31 cellular contexts compared by ENCODE assay signal in genomic region chr5:65440456-65440855, GRCh38. TPM values are rescaled to one million over a fixed set of nuclear protein-coding genes. Genes with fewer than 3 reads are reported as not detected.
DNase-seq lines count a peak whose midpoint lies in the region; ATAC-seq, FAIRE-seq and TF ChIP-seq lines count a peak whose summit lies in the region.
"Had no signal": no experiment of that assay in that cellular context is flagged by ENCODE, and none has a peak within 500 bp of the region (broad histone marks: within the 10 kb centered on the region; RNA-seq: fewer than 3 reads in every experiment).

No MANE protein-coding gene starts in this region.

- H3K27ac Mint-ChIP-seq in CD8-positive, alpha-beta T cell: no peak overlapping the region
- H3K27ac Mint-ChIP-seq: activated naive CD8-positive, alpha-beta T cell treated with anti-CD3 and anti-CD28 coated beads, Interleukin-2, amount 10 ng/mL, durations not matched to agents 7 days and 5 days; endodermal cell; nephron; T-helper 2 cell treated with Interferon-gamma antibody and Interleukin-4, amounts not matched to agents 5 μg/mL and 100 μg/mL, for 36 hours had no signal

- intact Hi-C loops in A673 (cut with micrococcal nuclease; ENCODE audit: unreplicated experiment): no loop called here
- intact Hi-C loops in GM12878 (cut with micrococcal nuclease; ENCODE audit: unreplicated experiment): loop anchor here (2.0 kb wide), 1 partner anchor 14 kb away; no protein-coding TSS in a partner anchor
- intact Hi-C loops in CD8-positive, alpha-beta T cell (cut with DNase I, micrococcal nuclease): no loop called here

- H3K9ac ChIP-seq in GM12878 (ENCODE audit: control insufficient read depth, insufficient read depth, low read length): no peak overlapping the region

- H3K4me3 Mint-ChIP-seq in CD8-positive, alpha-beta T cell: no peak overlapping the region
- H3K4me3 Mint-ChIP-seq: activated naive CD8-positive, alpha-beta T cell treated with anti-CD3 and anti-CD28 coated beads, Interleukin-2, amount 10 ng/mL, durations not matched to agents 7 days and 5 days; endodermal cell; nephron; T-helper 2 cell treated with Interferon-gamma antibody and Interleukin-4, amounts not matched to agents 5 μg/mL and 100 μg/mL, for 36 hours had no signal

- no peak overlapping the region for H3K27ac ChIP-seq in A673 (ENCODE audit: low read depth, low read length, poor library complexity, severe bottlenecking)
- no peak overlapping the region for H3K27ac ChIP-seq in GM12878 (ENCODE audit: control insufficient read depth, insufficient read depth)
- no peak overlapping the region for H3K27ac ChIP-seq in CD8-positive, alpha-beta T cell (ENCODE audit: low read depth, low read length)
- H3K27ac ChIP-seq: foreskin keratinocyte, heart right ventricle, ovary, stomach, thyroid gland had no signal

- peak in 1 of 2 experiments; percentile 30; a peak in 1 of 4 replicates for TF ChIP-seq EP300 in GM12878 (IDR thresholded peaks at IDR 0.05; ENCODE audit: borderline replicate concordance in 1 of 2, control insufficient read depth in 1 of 2, low read depth in 2 of 2, low read length in 2 of 2)

- DNase-seq in A673 (ENCODE audit: low spot score): peak; percentile 68
- peak; percentile 10 for DNase-seq in D721Med (ENCODE audit: insufficient read length, low spot score)
- peak; percentile 81 for DNase-seq in NCI-H2227 (lab: John Stamatoyannopoulos, UW; ENCODE audit: unreplicated experiment)
- no peak for DNase-seq in GM12878 (ENCODE audit: low read depth, low spot score)
- no peak for DNase-seq in CD8-positive, alpha-beta T cell
- no peak for DNase-seq in T-helper 1 cell
- DNase-seq: activated CD4-positive, alpha-beta T cell treated with anti-CD3 and anti-CD28 coated beads for 4 hours; activated effector memory CD4-positive, alpha-beta T cell treated with anti-CD3 and anti-CD28 coated beads, Interleukin-2, amount 50 U/mL, for 16 hours; activated naive CD8-positive, alpha-beta T cell treated with anti-CD3 and anti-CD28 coated beads, Interleukin-2, amount 10 ng/mL, durations not matched to agents 7 days and 5 days; C1 segment of cervical spinal cord; Calu3; caudate nucleus; endodermal cell; foreskin keratinocyte; heart right ventricle; KG1; mucosa of descending colon; NCI-H2029 treated with DMSO at 0.1 percent for 48 hours; NCI-H526; ovary; small intestine; stimulated activated CD8-positive, alpha-beta memory T cell treated with anti-CD3 and anti-CD28 coated beads, Interleukin-4, amount 100 ng/mL, for 48 hours; stomach; thyroid gland had no signal

- BruUV-seq in A673 (replicated peaks; lab: Mats Ljungman, UMichigan) (no TSS peak), GM12878 (replicated peaks; lab: Mats Ljungman, UMichigan) (no TSS peak)

- H2AFZ ChIP-seq in GM12878 (ENCODE audit: control insufficient read depth, low read depth, low read length): no peak overlapping the region

- FAIRE-seq in D721Med (lab: Jason Lieb, UNC) (peak; percentile 91), GM12878 (lab: Jason Lieb, UNC) (no peak)
- FAIRE-seq: astrocyte, GM18507, small intestine had no signal

- no peak for TF ChIP-seq POLR2A in GM12878 (IDR thresholded peaks at IDR 0.05; ENCODE audit: low read depth, low read length)

- CTCF ChIA-PET in A673 (lab: Charles Lee): no interaction called here
- CTCF ChIA-PET in GM12878 (lab: Yijun Ruan, JAX): interaction anchor here (0.6 kb wide), 1 partner anchor 17 kb away, joined by 3 read pairs; no protein-coding TSS in a partner anchor
- CTCF ChIA-PET in CD8-positive, alpha-beta T cell (lab: Charles Lee): no interaction called here

- peaks cover 2% of the 10 kb centered on the region for H3K27me3 Mint-ChIP-seq in CD8-positive, alpha-beta T cell (ENCODE audit: low read depth)

- POLR2A ChIA-PET in A673 (lab: Charles Lee; ENCODE audit: low non-redundant PET) (no interaction called here), GM12878 (lab: Charles Lee) (no interaction called here)
- POLR2A ChIA-PET in CD8-positive, alpha-beta T cell (lab: Charles Lee): no interaction called here

- RAD21 ChIA-PET in GM12878 (lab: Charles Lee; ENCODE audit: unreplicated experiment): no interaction called here

- no peaks in the 10 kb centered on the region for H3K4me1 Mint-ChIP-seq in CD8-positive, alpha-beta T cell (ENCODE audit: low read depth)
- H3K4me1 Mint-ChIP-seq: activated naive CD8-positive, alpha-beta T cell treated with anti-CD3 and anti-CD28 coated beads, Interleukin-2, amount 10 ng/mL, durations not matched to agents 7 days and 5 days; endodermal cell; nephron had no signal

- no peak for TF ChIP-seq RAD21 in GM12878 (IDR thresholded peaks at IDR 0.05; ENCODE audit: insufficient read depth, low read depth, low read length)

- TF ChIP-seq CTCF in A673 (conservative IDR thresholded peaks at IDR 0.05; ENCODE audit: low read depth, low read length): no peak
- TF ChIP-seq CTCF in D721Med (IDR thresholded peaks at IDR 0.05; ENCODE audit: insufficient read depth, missing control alignments): no peak
- no peak for TF ChIP-seq CTCF in GM12878 (IDR thresholded peaks at IDR 0.05 in 2 of 3, conservative IDR thresholded peaks at IDR 0.05 in 1 of 3; ENCODE audit: control insufficient read depth in 2 of 3, extremely low read depth in 1 of 3, insufficient read depth in 1 of 3, low read depth in 3 of 3, low read length in 3 of 3)
- no peak for TF ChIP-seq CTCF in CD8-positive, alpha-beta T cell (IDR thresholded peaks at IDR 0.05)

- H3K36me3 Mint-ChIP-seq in CD8-positive, alpha-beta T cell: no peaks in the 10 kb centered on the region

- H3K4me3 ChIP-seq in A673 (ENCODE audit: low read depth, low read length, poor library complexity, severe bottlenecking) (no peak overlapping the region), GM12878 (no peak overlapping the region)
- no peak overlapping the region for H3K4me3 ChIP-seq in CD8-positive, alpha-beta T cell (ENCODE audit: low read depth, low read length)
- H3K4me3 ChIP-seq: HAP-1, heart right ventricle, mucosa of descending colon, ovary, stomach, thyroid gland had no signal

- peak; percentile 77 for ATAC-seq in GM12878
- ATAC-seq in CD8-positive, alpha-beta T cell: no peak
- no peak for ATAC-seq in HG03045 (IDR thresholded peaks at IDR 0.05; ENCODE audit: unreplicated experiment)
- ATAC-seq: esophagus mucosa, foreskin keratinocyte, heart right ventricle, mucosa of descending colon had no signal

- H3K79me2 ChIP-seq in GM12878 (ENCODE audit: control insufficient read depth, insufficient read depth, low read length): no peaks in the 10 kb centered on the region

- H3K27me3 ChIP-seq in A673 (replicated peaks; ENCODE audit: insufficient read depth, low read depth, low read length, poor library complexity) (no peaks in the 10 kb centered on the region), GM12878 (replicated peaks in 1 of 2; ENCODE audit: control insufficient read depth in 2 of 2, insufficient read depth in 2 of 2, low read length in 1 of 2) (no peaks in the 10 kb centered on the region)
- H3K27me3 ChIP-seq in CD8-positive, alpha-beta T cell (ENCODE audit: insufficient read depth, low read length): no peaks in the 10 kb centered on the region
- H3K27me3 ChIP-seq: foreskin keratinocyte, heart right ventricle, ovary, stomach, thyroid gland had no signal

- WGBS in GM12878 (ENCODE audit: insufficient coverage, insufficient replicate concordance, low lambda C conversion rate, missing lambda C conversion rate): 100% methylated on average over 1 of the region's 1 CpG

- H3K9me3 Mint-ChIP-seq in CD8-positive, alpha-beta T cell: no peaks in the 10 kb centered on the region
- H3K9me3 Mint-ChIP-seq: T-helper 2 cell treated with Interferon-gamma antibody and Interleukin-4, amounts not matched to agents 5 μg/mL and 100 μg/mL, for 36 hours had no signal

- no peaks in the 10 kb centered on the region for H3K36me3 ChIP-seq in A673 (ENCODE audit: insufficient read depth, low read length, poor library complexity, severe bottlenecking)
- no peaks in the 10 kb centered on the region for H3K36me3 ChIP-seq in GM12878 (ENCODE audit: control insufficient read depth in 2 of 2, insufficient read depth in 2 of 2, low read length in 1 of 2)
- H3K36me3 ChIP-seq in CD8-positive, alpha-beta T cell (ENCODE audit: insufficient read depth, low read length): no peaks in the 10 kb centered on the region
- H3K36me3 ChIP-seq: HAP-1, heart right ventricle, ovary, stomach, thyroid gland had no signal

- no peaks in the 10 kb centered on the region for H4K20me1 ChIP-seq in GM12878 (ENCODE audit: control insufficient read depth, insufficient read depth)

- H3K4me2 ChIP-seq in GM12878 (ENCODE audit: control insufficient read depth, insufficient read depth): no peak overlapping the region

- in situ Hi-C loops in GM12878 (cut with MboI): no loop called here

- H3K9me3 ChIP-seq in A673 (ENCODE audit: low read depth, low read length, poor library complexity, severe bottlenecking): no peaks in the 10 kb centered on the region
- no peaks in the 10 kb centered on the region for H3K9me3 ChIP-seq in GM12878 (replicated peaks; ENCODE audit: control insufficient read depth, insufficient read depth, low read length)
- H3K9me3 ChIP-seq in CD8-positive, alpha-beta T cell (ENCODE audit: low read length): no peaks in the 10 kb centered on the region
- H3K9me3 ChIP-seq: HAP-1, heart right ventricle, mucosa of descending colon, ovary, stomach, thyroid gland had no signal

- SMC1A ChIA-PET in GM12878 (lab: Charles Lee; ENCODE audit: uncharacterized antibody, unreplicated experiment): no interaction called here

- H3K4me1 ChIP-seq in A673 (ENCODE audit: insufficient read depth, low read length, poor library complexity, severe bottlenecking): no peaks in the 10 kb centered on the region
- H3K4me1 ChIP-seq in GM12878 (ENCODE audit: control insufficient read depth, insufficient read depth, low read length): no peaks in the 10 kb centered on the region
- H3K4me1 ChIP-seq in CD8-positive, alpha-beta T cell (ENCODE audit: insufficient read depth, low read length): no peaks in the 10 kb centered on the region
- H3K4me1 ChIP-seq: foreskin keratinocyte, heart right ventricle, stomach, thyroid gland had no signal

RNA-seq across cellular contexts. Expression of gene ADAMTS6, which starts 41.3 kb away (rescaled TPM):
- total RNA-seq in A673 (2021) (2.6 and 2.8 TPM in 2 replicates), GM12878 (2014; rRNA removed) (10.8 and 13.2 TPM in 2 replicates), GM12878 (2014; rRNA removed; fragmentation: Illumina TruSeq; extraction: Trizol) (12.0 and 12.3 TPM in 2 replicates), GM12878 (2021) (8.8 and 12.3 TPM in 2 replicates)
- total RNA-seq in GM12878 (2013; cell fraction: nucleolus; rRNA removed): 64.8 and 65.2 TPM in 2 replicates
- polyA plus RNA-seq in GM12878 (2011; ENCODE audit: low read depth): 2.0 TPM
- polyA plus RNA-seq in GM12878 (2011; rRNA removed) (11.7 and 14.2 TPM in 2 replicates), GM12878 (2014; fragmentation: Illumina TruSeq; extraction: Trizol) (5.2 and 8.3 TPM in 2 replicates), GM12878 (2014; fragmentation: Nextera tagmentation; extraction: Ambion mirVana) (1 to 10 TPM; 1.1 to 1.2 TPM), GM12878 (2014; rRNA removed) (7.8 and 8.4 TPM in 2 replicates), GM12878 (2016; fragmentation: Nextera tagmentation; extraction: Ambion mirVana) (1 to 10 TPM; 1.1 to 1.7 TPM)
- 8.3 and 8.8 TPM in 2 replicates for polyA plus RNA-seq in GM12878 (2011; cell fraction: cytosol; rRNA removed)
- 36.8 and 51.9 TPM in 2 replicates for polyA plus RNA-seq in GM12878 (2011; cell fraction: nucleus; rRNA removed)
- 2.1 and 2.7 TPM in 2 replicates for polyA plus RNA-seq in GM12878 (2012)
- 51.5 and 72.1 TPM in 2 replicates for polyA minus RNA-seq in GM12878 (2011; rRNA and poly(A)+ RNA removed)
- 10.8 and 16.1 TPM in 2 replicates for polyA minus RNA-seq in GM12878 (2011; cell fraction: cytosol; rRNA and poly(A)+ RNA removed)
- 43.0 and 59.6 TPM in 2 replicates for polyA minus RNA-seq in GM12878 (2011; cell fraction: nucleus; rRNA and poly(A)+ RNA removed)
- total RNA-seq in CD8-positive, alpha-beta T cell: 1 to 10 TPM; 4.0 to 4.3 TPM

Comparison
In these comparisons a context has a peak if more than half of its experiments do, and no peak if none do; other contexts are left out.
1. DNase-seq: peak in A673 (single experiment), D721Med (single experiment) and NCI-H2227 (single experiment); none in GM12878 (single experiment), CD8-positive, alpha-beta T cell (0 of 7) and T-helper 1 cell (0 of 5).